In genomic region chr16:46554435-46554834, GRCh38 we compare ENCODE assay signal across 8 cellular contexts.
DNase-seq lines count a peak whose midpoint lies in the region; ATAC-seq and TF ChIP-seq lines count a peak whose summit lies in the region.
"Not testable (repeated sequence)": the region's sequence is repeated elsewhere in the genome, so short reads cannot be mapped to it uniquely, and the experiment has no call there.

No MANE protein-coding gene starts in this region.

- H3K9me3 ChIP-seq in GM23248 (ENCODE audit: low read depth); SU-DHL-6 (ENCODE audit: insufficient read depth, low read length); mucosa of descending colon: not testable (repeated sequence)

- peaks cover 4 to 18% (median 8%) of the 10 kb centered on the region in 3 donors for H3K27me3 Mint-ChIP-seq in CD14-positive monocyte (ENCODE audit: low read depth in 3 of 3)
- H3K27me3 Mint-ChIP-seq in activated naive CD4-positive, alpha-beta T cell treated with anti-CD3 and anti-CD28 coated beads for 36 hours (ENCODE audit: low read depth) = peaks cover 16% of the 10 kb centered on the region

- WGBS in GM23248 (ENCODE audit: low coverage in 1 of 2, low lambda C conversion rate in 2 of 2, missing lambda C conversion rate in 2 of 2), 2 experiments = 19% methylated on average over 14 of the region's 14 CpGs

- peak overlapping the region; percentile 31; the same call in 1 of the 2 replicates for H3K4me3 ChIP-seq in GM23248
- H3K4me3 ChIP-seq in SU-DHL-6 (ENCODE audit: insufficient read depth, low read length, poor library complexity, severe bottlenecking); mucosa of descending colon: not testable (repeated sequence)

- H3K36me3 Mint-ChIP-seq in CD14-positive monocyte; activated naive CD4-positive, alpha-beta T cell treated with anti-CD3 and anti-CD28 coated beads for 36 hours (ENCODE audit: low read depth): not testable (repeated sequence)

- not testable (repeated sequence) for ATAC-seq in mucosa of descending colon

- CTCF ChIA-PET in activated naive CD4-positive, alpha-beta T cell treated with anti-CD3 and anti-CD28 coated beads for 36 hours (lab: Charles Lee) = interaction anchor here (0.7 to 1.6 kb wide), 13 partner anchors 15 to 372 kb away, joined by 3 to 15 read pairs (median 3); no protein-coding TSS in a partner anchor

- intact Hi-C loops in CD14-positive monocyte (cut with micrococcal nuclease) = loop anchor here in 1 of 2 donors (2.0 to 10.0 kb wide), 2 partner anchors 50 to 68 kb away; no protein-coding TSS in a partner anchor
- intact Hi-C loops in activated naive CD4-positive, alpha-beta T cell treated with anti-CD3 and anti-CD28 coated beads for 36 hours (cut with micrococcal nuclease) = loop anchor here (1.0 to 10.0 kb wide), 5 partner anchors 50 to 1610 kb away; no protein-coding TSS in a partner anchor
- intact Hi-C loops in mucosa of descending colon (cut with DNase I, micrococcal nuclease) = not testable (repeated sequence)

- not testable (repeated sequence) for H3K4me3 Mint-ChIP-seq in CD14-positive monocyte; activated naive CD4-positive, alpha-beta T cell treated with anti-CD3 and anti-CD28 coated beads for 36 hours

- H3K27ac ChIP-seq in GM23248; SU-DHL-6 (ENCODE audit: low read depth, low read length): not testable (repeated sequence)

- DNase-seq in CD14-positive monocyte (ENCODE audit: low spot score) (peak; percentile 68), GM23248 (peak; percentile 86), NCI-H1930 (lab: John Stamatoyannopoulos, UW) (peak; percentile 0 to 25), fibroblast of the conjunctiva (ENCODE audit: low read depth) (peak; percentile 62), mucosa of descending colon (peak; percentile 56 to 75 (median 57))
- peak; percentile 71 for DNase-seq in activated naive CD4-positive, alpha-beta T cell treated with anti-CD3 and anti-CD28 coated beads for 36 hours
- peak; percentile 42 to 48 for DNase-seq in stimulated activated CD4-positive, alpha-beta T cell treated with anti-CD3 and anti-CD28 coated beads, Interleukin-4, amount 100 ng/mL, for 48 hours (ENCODE audit: low read depth in 2 of 2)

- not testable (repeated sequence) for H3K9ac ChIP-seq in GM23248; SU-DHL-6 (ENCODE audit: low read length)

- H4K20me1 ChIP-seq in GM23248 (ENCODE audit: insufficient read depth); SU-DHL-6 (ENCODE audit: low read depth, low read length): not testable (repeated sequence)

- H3K79me2 ChIP-seq in GM23248 (ENCODE audit: insufficient read depth); SU-DHL-6 (ENCODE audit: insufficient read depth, low read length): not testable (repeated sequence)

- H3K4me1 ChIP-seq in GM23248 (ENCODE audit: insufficient read depth); mucosa of descending colon (ENCODE audit: low read depth): not testable (repeated sequence)

- H2AFZ ChIP-seq in GM23248 = peak overlapping the region; percentile 76
- H2AFZ ChIP-seq in SU-DHL-6 (ENCODE audit: low read depth, low read length, severe bottlenecking) = peak overlapping the region; percentile 66

- H3F3A ChIP-seq in GM23248 (ENCODE audit: insufficient read depth); SU-DHL-6 (ENCODE audit: insufficient read depth): not testable (repeated sequence)

- not testable (repeated sequence) for H3K27ac Mint-ChIP-seq in CD14-positive monocyte; activated naive CD4-positive, alpha-beta T cell treated with anti-CD3 and anti-CD28 coated beads for 36 hours

- H3K9me2 ChIP-seq in GM23248 (ENCODE audit: insufficient read depth); SU-DHL-6 (replicated peaks; ENCODE audit: insufficient read depth, low read length): not testable (repeated sequence)

- not testable (repeated sequence) for H3K4me1 Mint-ChIP-seq in CD14-positive monocyte; activated naive CD4-positive, alpha-beta T cell treated with anti-CD3 and anti-CD28 coated beads for 36 hours (ENCODE audit: low read depth)

- H3K36me3 ChIP-seq in GM23248 (ENCODE audit: low read depth); SU-DHL-6 (ENCODE audit: low read length); mucosa of descending colon (ENCODE audit: low read depth): not testable (repeated sequence)

- peak; percentile 89 for TF ChIP-seq CTCF in CD14-positive monocyte (IDR thresholded peaks at IDR 0.05)
- peak; percentile 85 for TF ChIP-seq CTCF in SU-DHL-6 (IDR thresholded peaks at IDR 0.05; ENCODE audit: insufficient read depth, low read length, poor library complexity, severe bottlenecking)
- peak; percentile 45 for TF ChIP-seq CTCF in mucosa of descending colon (IDR thresholded peaks at IDR 0.05)

- in situ Hi-C loops in GM23248 (cut with MboI) = not testable (repeated sequence)

- H3K4me2 ChIP-seq in GM23248 (ENCODE audit: unreplicated experiment) = peak overlapping the region; percentile 40
- H3K4me2 ChIP-seq in SU-DHL-6 (ENCODE audit: low read depth, low read length, poor library complexity, severe bottlenecking) = peak overlapping the region; percentile 29

- not testable (repeated sequence) for H3K27me3 ChIP-seq in GM23248 (replicated peaks; ENCODE audit: insufficient read depth); SU-DHL-6 (ENCODE audit: low read length)

- not testable (repeated sequence) for H3K9me3 Mint-ChIP-seq in CD14-positive monocyte; activated naive CD4-positive, alpha-beta T cell treated with anti-CD3 and anti-CD28 coated beads for 36 hours

Comparison
In these comparisons a context has a peak if more than half of its experiments do, and no peak if none do; other contexts are left out.
1. DNase-seq: peak in every context shown above with its lines; median percentile 86 in GM23248; 71 in activated naive CD4-positive, alpha-beta T cell treated with anti-CD3 and anti-CD28 coated beads for 36 hours; 68 in CD14-positive monocyte; 62 in fibroblast of the conjunctiva; 57 in mucosa of descending colon; 45 in stimulated activated CD4-positive, alpha-beta T cell treated with anti-CD3 and anti-CD28 coated beads, Interleukin-4, amount 100 ng/mL, for 48 hours; 12 in NCI-H1930.